ENCODE assay signal across 22 cellular contexts in genomic region chr14:59069455-59069854, GRCh38.
"Had no signal": no experiment of that assay in that cellular context is flagged by ENCODE, and none has a peak within 500 bp of the region (broad histone marks: within the 10 kb centered on the region; RNA-seq: fewer than 3 reads in every experiment).

No MANE protein-coding gene starts in this region.

- H3K4me3 ChIP-seq: ascending aorta, esophagus muscularis mucosa, lung, psoas muscle, stomach, testis, upper lobe of left lung had no signal

- H3K36me3 Mint-ChIP-seq: stimulated activated effector memory CD8-positive, alpha-beta T cell treated with anti-CD3 and anti-CD28 coated beads, Interleukin-12 subunit alpha, Interleukin-12 subunit beta, amount 100 ng/mL, for 72 hours had no signal

- H3K27me3 ChIP-seq: ascending aorta, esophagus muscularis mucosa, stomach, testis, upper lobe of left lung had no signal

- H3K9me3 ChIP-seq: ascending aorta, esophagus muscularis mucosa, psoas muscle, stomach, testis, upper lobe of left lung had no signal

- H3K9me3 Mint-ChIP-seq: activated CD4-positive, alpha-beta T cell treated with anti-CD3 and anti-CD28 coated beads, Interleukin-2, amount 10 ng/mL, durations not matched to agents 7 days and 5 days; dendritic cell treated with granulocyte-macrophage colony-stimulating factor and Interleukin-4, amounts not matched to agents 40 ng/mL and 50 ng/mL, for 4 days; stimulated activated effector memory CD8-positive, alpha-beta T cell treated with anti-CD3 and anti-CD28 coated beads, Interleukin-12 subunit alpha, Interleukin-12 subunit beta, amount 100 ng/mL, for 72 hours had no signal

- H3K27ac ChIP-seq: ascending aorta, esophagus muscularis mucosa, psoas muscle, testis, upper lobe of left lung had no signal

- H3K4me3 Mint-ChIP-seq: activated CD4-positive, alpha-beta T cell treated with anti-CD3 and anti-CD28 coated beads, Interleukin-2, amount 10 ng/mL, durations not matched to agents 7 days and 5 days; dendritic cell treated with granulocyte-macrophage colony-stimulating factor and Interleukin-4, amounts not matched to agents 40 ng/mL and 50 ng/mL, for 4 days; stimulated activated effector memory CD8-positive, alpha-beta T cell treated with anti-CD3 and anti-CD28 coated beads, Interleukin-12 subunit alpha, Interleukin-12 subunit beta, amount 100 ng/mL, for 72 hours had no signal

- ATAC-seq: activated CD4-positive, CD25-positive, alpha-beta regulatory T cell treated with anti-CD3 and anti-CD28 coated beads, Interleukin-2, amount 50 U/mL, for 24 hours; left colon; psoas muscle; right cardiac atrium; stimulated activated effector memory CD8-positive, alpha-beta T cell treated with anti-CD3 and anti-CD28 coated beads, Interleukin-12 subunit alpha, Interleukin-12 subunit beta, amount 100 ng/mL, for 72 hours had no signal

- H3K4me1 Mint-ChIP-seq: activated CD4-positive, alpha-beta T cell treated with anti-CD3 and anti-CD28 coated beads, Interleukin-2, amount 10 ng/mL, durations not matched to agents 7 days and 5 days; stimulated activated effector memory CD8-positive, alpha-beta T cell treated with anti-CD3 and anti-CD28 coated beads, Interleukin-12 subunit alpha, Interleukin-12 subunit beta, amount 100 ng/mL, for 72 hours had no signal

- H3K4me1 ChIP-seq: ascending aorta, psoas muscle, testis, upper lobe of left lung had no signal

- H3K27ac Mint-ChIP-seq: activated CD4-positive, alpha-beta T cell treated with anti-CD3 and anti-CD28 coated beads, Interleukin-2, amount 10 ng/mL, durations not matched to agents 7 days and 5 days; dendritic cell treated with granulocyte-macrophage colony-stimulating factor and Interleukin-4, amounts not matched to agents 40 ng/mL and 50 ng/mL, for 4 days; stimulated activated effector memory CD8-positive, alpha-beta T cell treated with anti-CD3 and anti-CD28 coated beads, Interleukin-12 subunit alpha, Interleukin-12 subunit beta, amount 100 ng/mL, for 72 hours had no signal

- DNase-seq: activated CD4-positive, alpha-beta T cell treated with anti-CD3 and anti-CD28 coated beads, Interleukin-2, amount 10 ng/mL, durations not matched to agents 7 days and 5 days; activated CD8-positive, alpha-beta memory T cell treated with anti-CD3 and anti-CD28 coated beads for 24 hours; activated CD8-positive, alpha-beta memory T cell treated with anti-CD3 and anti-CD28 coated beads, Interleukin-2, amount 50 U/mL, for 48 hours; activated effector memory CD4-positive, alpha-beta T cell treated with Interleukin-2 at 50 U/mL for 16 hours; activated naive CD4-positive, alpha-beta T cell treated with anti-CD3 and anti-CD28 coated beads, Interleukin-2, amount 50 U/mL, for 16 hours; activated T-cell treated with anti-CD3 and anti-CD28 coated beads, Interleukin-2, amount 50 U/mL, for 48 hours; cerebellar nuclear complex; effector CD8-positive, alpha-beta T cell; left colon; psoas muscle; right cardiac atrium; stimulated activated CD4-positive, alpha-beta T cell treated with anti-CD3 and anti-CD28 coated beads, Interleukin-4, amount 100 ng/mL, for 24 hours; stomach; T1000; testis; upper lobe of left lung had no signal

- H3K36me3 ChIP-seq: ascending aorta, esophagus muscularis mucosa, stomach, upper lobe of left lung had no signal
